ENCODE assay signal across 7 cellular contexts in the genomic region with DNA sequence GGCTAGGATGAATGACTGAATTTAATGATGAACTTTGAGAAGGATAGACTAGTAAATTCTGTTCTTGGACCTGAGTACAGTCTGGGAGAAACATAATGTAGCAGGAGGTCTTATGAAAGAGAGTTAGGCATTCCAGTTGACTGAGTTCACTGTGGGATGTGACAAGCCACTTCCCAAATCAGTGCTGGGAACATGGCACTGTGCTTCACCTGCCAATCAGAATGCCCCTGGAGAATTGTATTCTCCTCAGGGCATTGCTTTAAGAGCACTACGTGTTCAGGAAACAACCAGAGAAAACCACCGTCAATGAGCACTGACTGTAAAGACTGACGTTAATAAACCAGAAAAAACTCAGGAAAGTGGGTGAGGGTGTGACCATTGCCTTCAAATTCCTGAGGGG. TPM values are rescaled to one million over a fixed set of nuclear protein-coding genes. Genes with fewer than 3 reads are reported as not detected.
DNase-seq lines count a peak whose midpoint lies in the region; ATAC-seq, FAIRE-seq and TF ChIP-seq lines count a peak whose summit lies in the region.
"Had no signal": no experiment of that assay in that cellular context is flagged by ENCODE, and none has a peak within 500 bp of the region (broad histone marks: within the 10 kb centered on the region; RNA-seq: fewer than 3 reads in every experiment).

No MANE protein-coding gene starts in this region.

- H3K36me3 Mint-ChIP-seq in naive B cell, result no peaks in the 10 kb centered on the region

- no peak for DNase-seq in GM12891 (ENCODE audit: insufficient read length, low spot score)
- peak; percentile 56 for DNase-seq in adipocyte (ENCODE audit: low read depth)
- no peak for DNase-seq in naive B cell
- DNase-seq in GM12892 (ENCODE audit: insufficient read length), result no peak
- no peak for DNase-seq in foreskin melanocyte
- no peak for DNase-seq in activated CD8-positive, alpha-beta memory T cell treated with anti-CD3 and anti-CD28 coated beads for 24 hours

- H3K4me3 Mint-ChIP-seq in naive B cell, result peak overlapping the region; percentile 75 to 94 (median 93)

- H3K4me1 ChIP-seq in adipocyte (ENCODE audit: control insufficient read depth, insufficient read depth, low read length), result peaks cover 33% of the 10 kb centered on the region

- FAIRE-seq in GM12891 (lab: Jason Lieb, UNC) (peak; percentile 35), GM12892 (lab: Jason Lieb, UNC) (no peak)

- no peak for ATAC-seq in naive B cell (ENCODE audit: low read depth in 2 of 2)

- H3K27ac Mint-ChIP-seq in naive B cell, result peak overlapping the region; percentile 95 to 100 (median 98)

- peak overlapping the region; percentile 91 for H3K4me3 ChIP-seq in adipocyte (ENCODE audit: low read length)

- no peaks in the 10 kb centered on the region for H3K27me3 ChIP-seq in adipocyte (replicated peaks; ENCODE audit: control insufficient read depth, insufficient read depth, low read length)

- peaks cover 20% of the 10 kb centered on the region for H3K36me3 ChIP-seq in adipocyte (ENCODE audit: control insufficient read depth, insufficient read depth, low read length, severe bottlenecking)

- H3K27me3 Mint-ChIP-seq in naive B cell, result peaks cover 0 to 5% (median 5%) of the 10 kb centered on the region in 3 donors

- TF ChIP-seq POLR2A in GM12891 (IDR thresholded peaks at IDR 0.05; ENCODE audit: low read depth, low read length) (no peak), GM12892 (IDR thresholded peaks at IDR 0.05; ENCODE audit: low read depth, low read length) (no peak)

- H3K4me1 Mint-ChIP-seq in naive B cell, result peaks cover 66 to 82% (median 70%) of the 10 kb centered on the region in 3 donors

- no peaks in the 10 kb centered on the region for H3K9me3 ChIP-seq in adipocyte (ENCODE audit: control insufficient read depth, low read length)

- peaks cover 0 to 5% (median 0%) of the 10 kb centered on the region in 7 donors for H3K9me3 Mint-ChIP-seq in naive B cell

- peak overlapping the region; percentile 99 for H3K9ac ChIP-seq in adipocyte (ENCODE audit: low read length)

TF ChIP-seq in GM12891, 5 proteins besides CTCF, POLR2A, EP300 and RAD21:
- TF ChIP-seq TAF1 (IDR thresholded peaks at IDR 0.05; ENCODE audit: low read depth, low read length) (no peak), POLR2AphosphoS5 (IDR thresholded peaks at IDR 0.05; ENCODE audit: low read depth, low read length) (no peak)

RNA-seq across cellular contexts. Expression of gene CCDC107, which starts 1.2 kb away (rescaled TPM):
- polyA plus RNA-seq in GM12891 (2012; ENCODE audit: low read depth, missing spikeins), result 14.3 TPM
- 10 to 100 TPM; 42.7 to 60.2 (median 51.5) TPM for polyA plus RNA-seq in naive B cell (ENCODE audit: low read depth in 6 of 6)
- polyA plus RNA-seq in GM12892 (2012; ENCODE audit: missing spikeins), result 12.7 TPM

RNA-seq across cellular contexts. Expression of gene RMRP, which starts 1.5 kb away (rescaled TPM):
- polyA plus RNA-seq in GM12891 (2012; ENCODE audit: low read depth, missing spikeins), result 9.2 TPM
- polyA plus RNA-seq in naive B cell (ENCODE audit: low read depth in 6 of 6), result 10 to 100 TPM in 4 of 6 donors, not detected in 2; 41.0 to 72.3 (median 56.5) TPM
- polyA plus RNA-seq in GM12892 (2012; ENCODE audit: missing spikeins), result not detected
- polyA plus RNA-seq: urinary bladder had no signal

RNA-seq across cellular contexts. Expression of gene ARHGEF39, which starts 5.7 kb away (rescaled TPM):
- 7.9 TPM for polyA plus RNA-seq in GM12891 (2012; ENCODE audit: low read depth, missing spikeins)
- polyA plus RNA-seq in naive B cell (ENCODE audit: low read depth in 6 of 6), result 1 to 10 TPM in 5 of 6 donors, under 1 TPM in 1; 0.90 to 4.0 (median 2.4) TPM
- 8.6 TPM for polyA plus RNA-seq in GM12892 (2012; ENCODE audit: missing spikeins)

RNA-seq across cellular contexts. Expression of gene SIT1, which starts 8.6 kb away (rescaled TPM):
- 122 TPM for polyA plus RNA-seq in GM12891 (2012; ENCODE audit: low read depth, missing spikeins)
- polyA plus RNA-seq in naive B cell (ENCODE audit: low read depth in 6 of 6), result 100 to 1,000 TPM in 1 of 6 donors, 10 to 100 TPM in 5; 56.8 to 107 (median 73.5) TPM
- polyA plus RNA-seq in GM12892 (2012; ENCODE audit: missing spikeins), result 24.3 TPM

RNA-seq across cellular contexts. Expression of gene CA9, which starts 14.4 kb away (rescaled TPM):
- 0.27 TPM for polyA plus RNA-seq in GM12891 (2012; ENCODE audit: low read depth, missing spikeins)
- not detected for polyA plus RNA-seq in naive B cell (ENCODE audit: low read depth in 6 of 6)
- 2.0 TPM for polyA plus RNA-seq in GM12892 (2012; ENCODE audit: missing spikeins)
